ENCODE assay signal across 15 cellular contexts in the genomic region with DNA sequence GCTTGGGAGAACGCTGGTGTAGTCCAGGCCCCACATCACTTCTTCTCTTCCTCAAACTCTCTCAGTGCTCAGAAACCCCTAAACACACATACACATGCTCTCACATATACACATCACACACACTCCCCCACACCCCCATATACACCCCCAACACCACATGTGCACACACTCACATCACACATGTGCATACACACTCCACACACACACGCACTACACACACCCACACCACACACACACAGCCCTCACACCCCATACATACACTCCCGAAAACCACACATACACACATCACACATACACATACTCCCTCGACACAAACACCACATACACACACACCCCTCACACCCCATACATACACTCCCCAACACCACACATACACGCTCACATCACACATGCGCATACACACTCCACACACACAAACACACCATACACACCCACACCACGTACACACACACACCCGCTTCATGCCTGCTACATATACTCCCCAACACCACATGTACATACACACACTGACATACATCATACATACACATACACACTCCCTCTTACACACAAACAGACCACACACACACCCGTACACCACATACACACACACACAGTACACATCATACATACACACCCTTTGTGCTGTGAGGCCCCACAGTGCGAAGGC.
DNase-seq lines count a peak whose midpoint lies in the region; ATAC-seq and TF ChIP-seq lines count a peak whose summit lies in the region.
"Had no signal": no experiment of that assay in that cellular context is flagged by ENCODE, and none has a peak within 500 bp of the region (broad histone marks: within the 10 kb centered on the region; RNA-seq: fewer than 3 reads in every experiment).

No MANE protein-coding gene starts in this region.

- no peaks in the 10 kb centered on the region for H4K20me1 ChIP-seq in BLaER1
- no peaks in the 10 kb centered on the region for H4K20me1 ChIP-seq in IMR-90 (ENCODE audit: insufficient read depth, low read length)

- H3K4me2 ChIP-seq in BLaER1 (peak overlapping the region; percentile 87), IMR-90 (ENCODE audit: low read depth, low read length) (no peak overlapping the region)

- peak overlapping the region; percentile 74 for H2BK5ac ChIP-seq in IMR-90 (ENCODE audit: low read depth, low read length, poor library complexity, severe bottlenecking)

- in situ Hi-C loops in IMR-90 (cut with MboI; ENCODE audit: low sequenced_read_pairs) = no loop called here

- peak overlapping the region; percentile 79 for H3K23ac ChIP-seq in IMR-90 (ENCODE audit: low read depth, low read length)

- peak overlapping the region; percentile 58; the same call in 1 of the 2 replicates for H4K5ac ChIP-seq in IMR-90 (ENCODE audit: low read depth, low read length)

- 77 to 100% methylated on average over 5 to 6 of the region's 10 CpGs for WGBS in IMR-90 (ENCODE audit: extremely low coverage in 2 of 2, insufficient read length in 1 of 2), 2 experiments

- POLR2A ChIA-PET in IMR-90 (lab: Charles Lee; ENCODE audit: unreplicated experiment) = interaction anchor here (0.6 kb wide), 1 partner anchor 270 kb away, joined by 3 read pairs; no protein-coding TSS in a partner anchor

- peak overlapping the region; percentile 94 for H3K4ac ChIP-seq in IMR-90 (ENCODE audit: low read depth, low read length)

- peaks cover 39% of the 10 kb centered on the region for H3K4me1 Mint-ChIP-seq in progenitor cell of endocrine pancreas (ENCODE audit: low read depth)

- H3K9me3 ChIP-seq in BLaER1 (no peaks in the 10 kb centered on the region), IMR-90 (ENCODE audit: control insufficient read depth, insufficient read depth, low read length) (no peaks in the 10 kb centered on the region)

- H2BK15ac ChIP-seq in IMR-90 (ENCODE audit: low read depth, low read length) = peak overlapping the region; percentile 99; the same call in 2 of the 3 replicates

- peak overlapping the region; percentile 68 for H4K91ac ChIP-seq in IMR-90 (ENCODE audit: insufficient read depth, low read depth, low read length)

- ATAC-seq in IMR-90 (ENCODE audit: low read depth) (no peak), foreskin keratinocyte (peak; percentile 8)
- ATAC-seq: stimulated activated naive CD8-positive, alpha-beta T cell treated with anti-CD3 and anti-CD28 coated beads, Interleukin-15, Interleukin-2, amounts not matched to agents 100 U/mL and 50 U/mL, for 24 hours had no signal

- no peaks in the 10 kb centered on the region for H3K27me3 ChIP-seq in BLaER1
- no peaks in the 10 kb centered on the region for H3K27me3 ChIP-seq in IMR-90 (ENCODE audit: control insufficient read depth, insufficient read depth, low read length)
- no peaks in the 10 kb centered on the region for H3K27me3 ChIP-seq in foreskin keratinocyte

- H3K36me3 ChIP-seq in BLaER1 = no peaks in the 10 kb centered on the region
- no peaks in the 10 kb centered on the region for H3K36me3 ChIP-seq in IMR-90 (ENCODE audit: control insufficient read depth, insufficient read depth, low read length)

- no peak overlapping the region for H3K4me3 Mint-ChIP-seq in progenitor cell of endocrine pancreas (ENCODE audit: low read depth)

- peak overlapping the region; percentile 87 for H3K18ac ChIP-seq in IMR-90 (ENCODE audit: low read depth, low read length)

- peak overlapping the region; percentile 82 for H2BK120ac ChIP-seq in IMR-90 (ENCODE audit: low read depth, low read length)

- DNase-seq in IMR-90 (no peak), foreskin keratinocyte (no peak), progenitor cell of endocrine pancreas (ENCODE audit: low spot score, unreplicated experiment) (no peak), NCI-H748 (lab: John Stamatoyannopoulos, UW; ENCODE audit: unreplicated experiment) (no peak), NAMALWA (ENCODE audit: low spot score) (no peak), CD1c-positive myeloid dendritic cell (ENCODE audit: extremely low spot score) (no peak)
- no peak for DNase-seq in activated CD4-positive, alpha-beta T cell treated with anti-CD3 and anti-CD28 coated beads for 4 hours
- DNase-seq: central memory CD4-positive, alpha-beta T cell; DMS153; hypothalamus; Kasumi-1; NCI-H1436; SHP77 treated with DMSO at 0.1 percent for 48 hours; stimulated activated naive CD8-positive, alpha-beta T cell treated with anti-CD3 and anti-CD28 coated beads, Interleukin-15, Interleukin-2, amounts not matched to agents 100 U/mL and 50 U/mL, for 24 hours had no signal

- H3K14ac ChIP-seq in IMR-90 (replicated peaks; ENCODE audit: low read depth, low read length) = peak overlapping the region; percentile 87

- no peak for TF ChIP-seq RAD21 in IMR-90 (IDR thresholded peaks at IDR 0.05; ENCODE audit: low read length)

- no peak for TF ChIP-seq POLR2A in IMR-90 (IDR thresholded peaks at IDR 0.05; ENCODE audit: low read depth, low read length)

- CTCF ChIA-PET in IMR-90 (lab: Yijun Ruan, JAX) = interaction anchor here (0.9 to 1.0 kb wide), 3 partner anchors 58 to 109 kb away, joined by 3 to 4 read pairs (median 3); no protein-coding TSS in a partner anchor

- H3K4me1 ChIP-seq in BLaER1 (peaks cover 68% of the 10 kb centered on the region), IMR-90 (ENCODE audit: control insufficient read depth, insufficient read depth, low read length) (peaks cover 40% of the 10 kb centered on the region), foreskin keratinocyte (peaks cover 1% of the 10 kb centered on the region)

- H3K27ac ChIP-seq in BLaER1 (peak overlapping the region; percentile 73), IMR-90 (ENCODE audit: insufficient read depth, low read length) (peak overlapping the region; percentile 25; the same call in 1 of the 2 replicates), foreskin keratinocyte (no peak overlapping the region)

- H3K4me3 ChIP-seq in BLaER1 = peak overlapping the region; percentile 38; the same call in 1 of the 2 replicates
- no peak overlapping the region for H3K4me3 ChIP-seq in IMR-90 (ENCODE audit: insufficient read depth, low read depth, low read length)

- peaks cover 28% of the 10 kb centered on the region for H3K9me1 ChIP-seq in IMR-90 (ENCODE audit: insufficient read depth, low read length)

- BruUV-seq in IMR-90 (replicated peaks; lab: Mats Ljungman, UMichigan) = no TSS peak

- peak overlapping the region; percentile 99 for H2AK5ac ChIP-seq in IMR-90 (ENCODE audit: low read depth, low read length)

- peak overlapping the region; percentile 80 for H2BK20ac ChIP-seq in IMR-90 (ENCODE audit: low read depth, low read length)

- peak overlapping the region; percentile 72 for H3K27ac Mint-ChIP-seq in progenitor cell of endocrine pancreas

- dilution Hi-C loops in IMR-90 (cut with HindIII; ENCODE audit: low sequenced_read_pairs, unreplicated experiment) = no loop called here

- TF ChIP-seq CTCF in IMR-90 (conservative IDR thresholded peaks at IDR 0.05; ENCODE audit: low read depth, low read length) (no peak), foreskin keratinocyte (conservative IDR thresholded peaks at IDR 0.05) (no peak), progenitor cell of endocrine pancreas (IDR thresholded peaks at IDR 0.05; ENCODE audit: unreplicated experiment) (no peak)

- peak overlapping the region; percentile 69 for H2AK9ac ChIP-seq in IMR-90 (replicated peaks; ENCODE audit: low read depth, low read length, poor library complexity)

- peaks cover 36% of the 10 kb centered on the region for H3K27me3 Mint-ChIP-seq in progenitor cell of endocrine pancreas

- peak overlapping the region; percentile 58 to 85 for H4K8ac ChIP-seq in IMR-90 (ENCODE audit: low read depth in 2 of 2, low read length in 2 of 2)

- H3K9ac ChIP-seq in BLaER1 (no peak overlapping the region), IMR-90 (ENCODE audit: low read depth, low read length) (no peak overlapping the region)

- H3K36me3 Mint-ChIP-seq in progenitor cell of endocrine pancreas (ENCODE audit: insufficient read depth) = no peaks in the 10 kb centered on the region

- H3K9me3 Mint-ChIP-seq in progenitor cell of endocrine pancreas (ENCODE audit: low read depth) = no peaks in the 10 kb centered on the region

- intact Hi-C loops in IMR-90 (cut with micrococcal nuclease) = loop anchor here (5.0 kb wide), 1 partner anchor 110 kb away; no protein-coding TSS in a partner anchor

- peak overlapping the region; percentile 59 for H2AFZ ChIP-seq in IMR-90 (replicated peaks; ENCODE audit: low read length, poor library complexity)

- no peak overlapping the region for H3K56ac ChIP-seq in IMR-90 (ENCODE audit: extremely low read depth, insufficient read depth, low read length)

- H3K79me1 ChIP-seq in IMR-90 (ENCODE audit: low read depth in 1 of 2, low read length in 2 of 2) = no peaks in the 10 kb centered on the region

TF ChIP-seq in IMR-90, 13 proteins besides CTCF, POLR2A, EP300 and RAD21 (continues in another document):
- TF ChIP-seq MAFK (IDR thresholded peaks at IDR 0.05; ENCODE audit: low read depth, low read length) (no peak), MXI1 (IDR thresholded peaks at IDR 0.05; ENCODE audit: borderline replicate concordance, low read depth, low read length) (no peak), BHLHE40 (IDR thresholded peaks at IDR 0.05; ENCODE audit: low read depth, low read length) (no peak), RCOR1 (IDR thresholded peaks at IDR 0.05; ENCODE audit: insufficient replicate concordance, low read length) (no peak), NFE2L2 (IDR thresholded peaks at IDR 0.05; ENCODE audit: low read depth, low read length) (no peak), FOS (IDR thresholded peaks at IDR 0.05; ENCODE audit: low read depth, low read length) (no peak), CHD1 (IDR thresholded peaks at IDR 0.05; ENCODE audit: low read depth, low read length) (no peak), MAZ (IDR thresholded peaks at IDR 0.05; ENCODE audit: borderline replicate concordance, low read depth, low read length) (no peak), CEBPB (IDR thresholded peaks at IDR 0.05; ENCODE audit: low read depth, low read length) (no peak), USF2 (IDR thresholded peaks at IDR 0.05; ENCODE audit: low read depth, low read length) (no peak), RFX5 (IDR thresholded peaks at IDR 0.05; ENCODE audit: low read depth, low read length) (no peak)
